ENCODE assay signal across 18 cellular contexts in genomic region chr2:239137165-239137889, GRCh38.
DNase-seq lines count a peak whose midpoint lies in the region; ATAC-seq and TF ChIP-seq lines count a peak whose summit lies in the region.
"Had no signal": no experiment of that assay in that cellular context is flagged by ENCODE, and none has a peak within 500 bp of the region (broad histone marks: within the 10 kb centered on the region; RNA-seq: fewer than 3 reads in every experiment).

No MANE protein-coding gene starts in this region.

- 17 to 43% (median 28%) methylated on average over 26 of the region's 26 CpGs for WGBS in ovary, 3 donors
- 88 to 91% methylated on average over 26 of the region's 26 CpGs for WGBS in thyroid gland, 2 donors

- TF ChIP-seq POLR2A in ovary (IDR thresholded peaks at IDR 0.05) (no peak), thyroid gland (IDR thresholded peaks at IDR 0.05) (no peak)

- peaks cover 27% of the 10 kb centered on the region for H3K36me3 Mint-ChIP-seq in chondrocyte (ENCODE audit: low read depth)

- DNase-seq in chondrocyte (ENCODE audit: low spot score) = peak; percentile 63
- DNase-seq in left ventricle myocardium superior = peak; percentile 38
- peak in 3 of 5 donors; percentile 51 to 68 (median 61) for DNase-seq in ovary
- DNase-seq in thyroid gland = no peak
- DNase-seq in activated effector memory CD4-positive, alpha-beta T cell treated with anti-CD3 and anti-CD28 coated beads, Interleukin-2, amount 50 U/mL, for 16 hours = no peak
- DNase-seq in GF-D8 (lab: John Stamatoyannopoulos, UW) = no peak
- DNase-seq: C1 segment of cervical spinal cord, H7, NCI-H1105 treated with DMSO at 0.1 percent for 48 hours, NCI-H1694 treated with DMSO at 0.1 percent for 48 hours, NCI-H2107, NCI-H2227 treated with DMSO at 0.1 percent for 48 hours, NCI-H524, SHP77 treated with DMSO at 0.1 percent for 48 hours had no signal

- H3K4me3 ChIP-seq in BLaER1 (no peak overlapping the region), ovary (no peak overlapping the region), thyroid gland (replicated peaks in 1 of 3) (no peak overlapping the region)
- H3K4me3 ChIP-seq: A549 had no signal

- no peak overlapping the region for H3K9ac ChIP-seq in BLaER1

- H3K9me3 ChIP-seq in BLaER1 = no peaks in the 10 kb centered on the region
- no peaks in the 10 kb centered on the region for H3K9me3 ChIP-seq in ovary
- H3K9me3 ChIP-seq in thyroid gland = no peaks in the 10 kb centered on the region
- H3K9me3 ChIP-seq: A549 had no signal

- H3K4me3 Mint-ChIP-seq in chondrocyte (ENCODE audit: unreplicated experiment) = no peak overlapping the region

- intact Hi-C loops in left ventricle myocardium superior (cut with micrococcal nuclease) = no loop called here
- intact Hi-C loops in ovary (cut with DNase I) = no loop called here
- intact Hi-C loops in thyroid gland (cut with DNase I) = no loop called here

- H3K27me3 ChIP-seq in BLaER1 (no peaks in the 10 kb centered on the region), ovary (no peaks in the 10 kb centered on the region), thyroid gland (no peaks in the 10 kb centered on the region)

- ATAC-seq in left ventricle myocardium superior = peak; percentile 82
- ATAC-seq in GM21529 (IDR thresholded peaks at IDR 0.05; ENCODE audit: unreplicated experiment) = no peak
- ATAC-seq: A549, Panc1 had no signal

- TF ChIP-seq CTCF in chondrocyte (IDR thresholded peaks at IDR 0.05) = no peak
- TF ChIP-seq CTCF in ovary (IDR thresholded peaks at IDR 0.05) = no peak
- no peak for TF ChIP-seq CTCF in thyroid gland (IDR thresholded peaks at IDR 0.05)

- H3K27ac ChIP-seq in BLaER1 (0 out of 2 replicates have a peak overlapping the region, but pooled peaks have one; percentile 6), ovary (peak overlapping the region in 1 of 2 donors; percentile 69), thyroid gland (no peak overlapping the region)
- H3K27ac ChIP-seq: A549 had no signal

- H4K20me1 ChIP-seq in BLaER1 = no peaks in the 10 kb centered on the region

- H3K27me3 Mint-ChIP-seq in chondrocyte (ENCODE audit: low read depth) = no peaks in the 10 kb centered on the region

- H3K27ac Mint-ChIP-seq in chondrocyte (ENCODE audit: unreplicated experiment) = no peak overlapping the region

- TF ChIP-seq EP300 in ovary (IDR thresholded peaks at IDR 0.05) = no peak

- no peaks in the 10 kb centered on the region for H3K9me3 Mint-ChIP-seq in chondrocyte (ENCODE audit: low read depth)

- H3K4me2 ChIP-seq in BLaER1 = no peak overlapping the region
- H3K4me2 ChIP-seq: A549 had no signal

- H3K4me1 Mint-ChIP-seq in chondrocyte (ENCODE audit: low read depth) = no peaks in the 10 kb centered on the region

- H3K36me3 ChIP-seq in BLaER1 (peaks cover 100% of the 10 kb centered on the region), ovary (no peaks in the 10 kb centered on the region), thyroid gland (peaks cover 13 to 21% of the 10 kb centered on the region in 2 donors)

- H3K4me1 ChIP-seq in BLaER1 (no peaks in the 10 kb centered on the region), ovary (ENCODE audit: insufficient read depth) (peaks cover 7% of the 10 kb centered on the region), thyroid gland (no peaks in the 10 kb centered on the region)
- H3K4me1 ChIP-seq: A549 had no signal

Comparison
In these comparisons a context has a peak if more than half of its experiments do, and no peak if none do; other contexts are left out.
1. DNase-seq: peak in chondrocyte (single experiment), left ventricle myocardium superior (single experiment) and ovary (3 of 5); none in thyroid gland (0 of 2), activated effector memory CD4-positive, alpha-beta T cell treated with anti-CD3 and anti-CD28 coated beads, Interleukin-2, amount 50 U/mL, for 16 hours (single experiment) and GF-D8 (single experiment).